17 cellular contexts compared by ENCODE assay signal in the genomic region with DNA sequence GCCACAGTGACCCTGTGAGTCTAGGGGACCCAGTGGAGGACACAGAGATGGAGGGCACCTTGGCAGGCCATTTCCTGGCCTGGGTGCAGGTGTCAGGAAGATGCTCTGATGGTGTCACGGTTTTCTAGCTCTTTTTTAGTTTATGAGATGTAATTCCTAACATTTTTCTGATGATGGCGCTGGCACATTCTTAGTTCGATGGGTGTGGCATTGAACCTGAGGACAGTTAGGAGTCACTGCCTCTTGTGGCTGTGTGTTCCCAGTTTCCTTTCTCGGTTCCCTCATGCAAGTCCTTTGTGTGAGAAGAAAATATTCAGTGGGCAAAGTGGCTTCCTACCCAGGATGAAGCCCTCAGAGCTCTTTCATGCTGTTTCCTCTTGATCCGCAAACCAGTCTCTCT.
"Had no signal": no experiment of that assay in that cellular context is flagged by ENCODE, and none has a peak within 500 bp of the region (broad histone marks: within the 10 kb centered on the region; RNA-seq: fewer than 3 reads in every experiment).

No MANE protein-coding gene starts in this region.

- H3K9me3 Mint-ChIP-seq: nephron had no signal

- H3K27ac Mint-ChIP-seq: stimulated activated naive CD8-positive, alpha-beta T cell treated with anti-CD3 and anti-CD28 coated beads, Interleukin-15, Interleukin-2, amounts not matched to agents 100 ng/mL and 50 ng/mL, for 24 hours had no signal

- H3K4me3 ChIP-seq: dorsolateral prefrontal cortex, upper lobe of right lung had no signal

- DNase-seq: activated CD4-positive, alpha-beta T cell treated with anti-CD3 and anti-CD28 coated beads for 1 hour; activated CD4-positive, alpha-beta T cell treated with anti-CD3 and anti-CD28 coated beads, Interleukin-2, amount 50 U/mL, for 48 hours; activated gamma-delta T cell treated with Interleukin-2 at 50 U/mL for 16 hours; activated T-cell treated with anti-CD3 and anti-CD28 coated beads, Interleukin-2, amount 50 U/mL, for 48 hours; aorta; dorsolateral prefrontal cortex; foreskin fibroblast; glutamatergic neuron; islet precursor cell; mammary epithelial cell; stimulated activated CD4-positive, alpha-beta T cell treated with anti-CD3 and anti-CD28 coated beads, Interleukin-12 subunit alpha, Interleukin-12 subunit beta, amount 100 ng/mL, for 4 hours; stimulated activated CD4-positive, alpha-beta T cell treated with anti-CD3 and anti-CD28 coated beads, Interleukin-4, amount 100 ng/mL, for 1 hour; upper lobe of right lung had no signal

- H3K27me3 ChIP-seq: dorsolateral prefrontal cortex, upper lobe of right lung had no signal

- H3K4me3 Mint-ChIP-seq: nephron; stimulated activated naive CD8-positive, alpha-beta T cell treated with anti-CD3 and anti-CD28 coated beads, Interleukin-15, Interleukin-2, amounts not matched to agents 100 ng/mL and 50 ng/mL, for 24 hours had no signal

- H3K27ac ChIP-seq: upper lobe of right lung had no signal

- ATAC-seq: esophagus mucosa, left lobe of liver, upper lobe of right lung had no signal

- H3K27me3 Mint-ChIP-seq: stimulated activated naive CD8-positive, alpha-beta T cell treated with anti-CD3 and anti-CD28 coated beads, Interleukin-15, Interleukin-2, amounts not matched to agents 100 ng/mL and 50 ng/mL, for 24 hours had no signal

- H3K9me3 ChIP-seq: upper lobe of right lung had no signal

- H3K36me3 ChIP-seq: upper lobe of right lung had no signal

- H3K4me1 ChIP-seq: upper lobe of right lung had no signal
